Comparison of ENCODE assay signal across 8 cellular contexts in genomic region chr3:16174389-16174788, GRCh38. TPM values are rescaled to one million over a fixed set of nuclear protein-coding genes. Genes with fewer than 3 reads are reported as not detected.
DNase-seq lines count a peak whose midpoint lies in the region; ATAC-seq, FAIRE-seq and TF ChIP-seq lines count a peak whose summit lies in the region.

Gene GALNT15 (plus strand): TSS chr3:16174680. CDS start chr3:16175152, 472 bp downstream.

- H3K36me3 ChIP-seq in BJ (ENCODE audit: control insufficient read depth, insufficient read depth, low read length) (no peaks in the 10 kb centered on the region), small intestine (ENCODE audit: control insufficient read depth in 2 of 2, insufficient read depth in 2 of 2, low read length in 2 of 2) (no peaks in the 10 kb centered on the region)

- H3K4me1 Mint-ChIP-seq in progenitor cell of endocrine pancreas (ENCODE audit: low read depth), result no peaks in the 10 kb centered on the region

- no peak for FAIRE-seq in small intestine (lab: Jason Lieb, UNC)

- no peaks in the 10 kb centered on the region for H3K9me3 ChIP-seq in small intestine (ENCODE audit: control insufficient read depth, low read depth)

- H3K4me3 ChIP-seq in BJ (ENCODE audit: low read depth, low read length), result peak within 1 kb of the TSS; percentile 9; the same call in 1 of the 2 replicates
- H3K4me3 ChIP-seq in small intestine (ENCODE audit: low read depth in 1 of 2, low read length in 2 of 2), result no peak within 1 kb of the TSS

- no peak within 1 kb of the TSS for H3K4me3 Mint-ChIP-seq in progenitor cell of endocrine pancreas (ENCODE audit: low read depth)

- ATAC-seq in GM18511 (IDR thresholded peaks at IDR 0.05; ENCODE audit: unreplicated experiment), result no peak

- DNase-seq in BJ (ENCODE audit: low read depth) (peak; percentile 80), amniotic epithelial cell (ENCODE audit: low read depth) (peak; percentile 99), head of caudate nucleus (peak; percentile 73 to 96 (median 89)), posterior vena cava (ENCODE audit: low spot score) (peak; percentile 96), foreskin melanocyte (no peak), small intestine (no peak), progenitor cell of endocrine pancreas (ENCODE audit: low spot score, unreplicated experiment) (no peak)

- H3K9me3 Mint-ChIP-seq in progenitor cell of endocrine pancreas (ENCODE audit: low read depth), result peaks cover 4% of the 10 kb centered on the region

- POLR2A ChIA-PET in BJ (lab: Charles Lee), result interaction anchor here (0.8 to 1.8 kb wide), 4 partner anchors 51 to 125 kb away, joined by 3 to 9 read pairs (median 4); no protein-coding TSS in a partner anchor

- H3K27me3 Mint-ChIP-seq in progenitor cell of endocrine pancreas, result peaks cover 48% of the 10 kb centered on the region

- peak within 1 kb of the TSS in 1 of 2 donors; percentile 42 for H3K27ac ChIP-seq in small intestine (ENCODE audit: low read depth in 1 of 2, low read length in 1 of 2)

- TF ChIP-seq CTCF in BJ (IDR thresholded peaks at IDR 0.05; ENCODE audit: insufficient read depth, low read depth, low read length), result no peak
- no peak for TF ChIP-seq CTCF in progenitor cell of endocrine pancreas (IDR thresholded peaks at IDR 0.05; ENCODE audit: unreplicated experiment)

- WGBS in small intestine, 3 donors, result 25 to 33% (median 28%) methylated on average over 8 of the region's 8 CpGs

- H3K36me3 Mint-ChIP-seq in progenitor cell of endocrine pancreas (ENCODE audit: insufficient read depth), result no peaks in the 10 kb centered on the region

- intact Hi-C loops in head of caudate nucleus (cut with DNase I), result no loop called here
- intact Hi-C loops in posterior vena cava (cut with DNase I), result no loop called here

- no peaks in the 10 kb centered on the region for H3K4me1 ChIP-seq in small intestine (ENCODE audit: control insufficient read depth in 2 of 2, insufficient read depth in 1 of 2, low read depth in 1 of 2, low read length in 1 of 2)

- H3K27ac Mint-ChIP-seq in progenitor cell of endocrine pancreas, result no peak within 1 kb of the TSS

- CTCF ChIA-PET in BJ (lab: Yijun Ruan, JAX), result interaction anchor here (0.7 to 8.4 kb wide), 12 partner anchors 23 to 359 kb away, joined by 3 to 171 read pairs (median 4); no protein-coding TSS in a partner anchor

- H3K27me3 ChIP-seq in BJ (ENCODE audit: control insufficient read depth, insufficient read depth, low read length), result no peaks in the 10 kb centered on the region
- H3K27me3 ChIP-seq in small intestine (ENCODE audit: control insufficient read depth in 2 of 2, insufficient read depth in 2 of 2, low read length in 2 of 2), result no peaks in the 10 kb centered on the region

RNA-seq across cellular contexts. Expression of gene GALNT15, which starts in this region (rescaled TPM):
- polyA plus RNA-seq in BJ (2011; rRNA removed), result 5.0 and 5.4 TPM in 2 replicates
- 6.2 and 11.0 TPM in 2 replicates for polyA minus RNA-seq in BJ (2011; rRNA and poly(A)+ RNA removed)
- total RNA-seq in posterior vena cava, result 100 to 1,000 TPM in 1 of 2 donors, 10 to 100 TPM in 1; 62.2 to 130 TPM
- 10 to 100 TPM in 1 of 3 donors, 1 to 10 TPM in 1, under 1 TPM in 1; 0.67 to 29.5 (median 1.1) TPM for polyA plus RNA-seq in small intestine
- 0.18 and 0.46 TPM in 2 replicates for total RNA-seq in progenitor cell of endocrine pancreas

Comparison
In these comparisons a context has a peak if more than half of its experiments do, and no peak if none do; other contexts are left out.
1. RNA of gene GALNT15 (total RNA-seq): 62.2 to 130 TPM in posterior vena cava; 0.18 to 0.46 TPM in progenitor cell of endocrine pancreas; every median in the first group is over 10 times any median in the second.
2. DNase-seq: peak in BJ (single experiment), amniotic epithelial cell (single experiment), head of caudate nucleus (42 of 42) and posterior vena cava (single experiment); none in foreskin melanocyte (single experiment), small intestine (single experiment) and progenitor cell of endocrine pancreas (single experiment).